In genomic region chr10:93065675-93066543, GRCh38 we compare ENCODE assay signal across 17 cellular contexts. TPM values are rescaled to one million over a fixed set of nuclear protein-coding genes. Genes with fewer than 3 reads are reported as not detected.
DNase-seq lines count a peak whose midpoint lies in the region; ATAC-seq and TF ChIP-seq lines count a peak whose summit lies in the region.
"Had no signal": no experiment of that assay in that cellular context is flagged by ENCODE, and none has a peak within 500 bp of the region (broad histone marks: within the 10 kb centered on the region; RNA-seq: fewer than 3 reads in every experiment).

No MANE protein-coding gene starts in this region.

- no peak overlapping the region for H2BK5ac ChIP-seq in IMR-90 (ENCODE audit: low read depth, low read length, poor library complexity, severe bottlenecking)

- H3K4me3 Mint-ChIP-seq in glutamatergic neuron (ENCODE audit: unreplicated experiment) (peak overlapping the region; percentile 63), progenitor cell of endocrine pancreas (ENCODE audit: low read depth) (peak overlapping the region; percentile 51)
- H3K4me3 Mint-ChIP-seq in naive thymus-derived CD8-positive, alpha-beta T cell, result no peak overlapping the region
- H3K4me3 Mint-ChIP-seq: activated CD4-positive, alpha-beta memory T cell treated with anti-CD3 and anti-CD28 coated beads for 36 hours; central memory CD8-positive, alpha-beta T cell had no signal

- H2BK120ac ChIP-seq in IMR-90 (ENCODE audit: low read depth, low read length), result no peak overlapping the region

- 4% methylated on average over 38 of the region's 81 CpGs; no CpG with 5 or more reads in 1 of the 2 experiments for WGBS in IMR-90 (ENCODE audit: extremely low coverage in 2 of 2, insufficient read length in 1 of 2), 2 experiments

- ATAC-seq in IMR-90 (ENCODE audit: low read depth), result peak; percentile 19
- no peak for ATAC-seq in naive thymus-derived CD8-positive, alpha-beta T cell
- ATAC-seq: esophagus mucosa had no signal

- DNase-seq in NCI-H2227 (lab: John Stamatoyannopoulos, UW; ENCODE audit: unreplicated experiment), result peak; percentile 50
- no peak for DNase-seq in NCI-H2227 treated with DMSO at 0.1 percent for 48 hours (lab: John Stamatoyannopoulos, UW)
- no peak for DNase-seq in IMR-90
- peak; percentile 42 for DNase-seq in glutamatergic neuron
- DNase-seq in progenitor cell of endocrine pancreas (ENCODE audit: low spot score, unreplicated experiment), result no peak
- DNase-seq in effector memory CD4-positive, alpha-beta T cell, result no peak
- DNase-seq in NCI-H1694 (lab: John Stamatoyannopoulos, UW), result no peak
- DNase-seq in naive thymus-derived CD8-positive, alpha-beta T cell, result no peak
- DNase-seq: activated CD4-positive, alpha-beta memory T cell treated with anti-CD3 and anti-CD28 coated beads for 36 hours; KG1; NCI-H2081; spleen; T-helper 9 cell; transverse colon had no signal

- no peak overlapping the region for H3K14ac ChIP-seq in IMR-90 (replicated peaks; ENCODE audit: low read depth, low read length)

- no peak overlapping the region for H4K5ac ChIP-seq in IMR-90 (ENCODE audit: low read depth, low read length)

- in situ Hi-C loops in IMR-90 (cut with MboI; ENCODE audit: low sequenced_read_pairs), result no loop called here

- no TSS peak for BruUV-seq in IMR-90 (replicated peaks; lab: Mats Ljungman, UMichigan)

- no peaks in the 10 kb centered on the region for H3K36me3 Mint-ChIP-seq in glutamatergic neuron (ENCODE audit: unreplicated experiment)
- H3K36me3 Mint-ChIP-seq in progenitor cell of endocrine pancreas (ENCODE audit: insufficient read depth), result peaks cover 13% of the 10 kb centered on the region
- H3K36me3 Mint-ChIP-seq in naive thymus-derived CD8-positive, alpha-beta T cell, result no peaks in the 10 kb centered on the region
- H3K36me3 Mint-ChIP-seq: activated CD4-positive, alpha-beta memory T cell treated with anti-CD3 and anti-CD28 coated beads for 36 hours had no signal

- H2BK20ac ChIP-seq in IMR-90 (ENCODE audit: low read depth, low read length), result no peak overlapping the region

- H3K9me3 ChIP-seq in IMR-90 (ENCODE audit: control insufficient read depth, insufficient read depth, low read length), result no peaks in the 10 kb centered on the region
- H3K9me3 ChIP-seq in effector memory CD4-positive, alpha-beta T cell (ENCODE audit: control insufficient read depth, low read length), result no peaks in the 10 kb centered on the region
- H3K9me3 ChIP-seq: spleen, transverse colon had no signal

- TF ChIP-seq CTCF in IMR-90 (conservative IDR thresholded peaks at IDR 0.05; ENCODE audit: low read depth, low read length), result 0 out of 2 replicates have a peak, but pooled peaks have one; percentile 14
- no peak for TF ChIP-seq CTCF in glutamatergic neuron (IDR thresholded peaks at IDR 0.05; ENCODE audit: partially characterized antibody, unreplicated experiment)
- peak; percentile 40 for TF ChIP-seq CTCF in progenitor cell of endocrine pancreas (IDR thresholded peaks at IDR 0.05; ENCODE audit: unreplicated experiment)

- H3K27ac Mint-ChIP-seq in glutamatergic neuron (ENCODE audit: unreplicated experiment) (no peak overlapping the region), progenitor cell of endocrine pancreas (no peak overlapping the region)
- H3K27ac Mint-ChIP-seq in naive thymus-derived CD8-positive, alpha-beta T cell, result no peak overlapping the region
- H3K27ac Mint-ChIP-seq: activated CD4-positive, alpha-beta memory T cell treated with anti-CD3 and anti-CD28 coated beads for 36 hours had no signal

- H3K9me1 ChIP-seq in IMR-90 (ENCODE audit: insufficient read depth, low read length), result no peaks in the 10 kb centered on the region

- peaks cover 6% of the 10 kb centered on the region; the same call in 1 of the 2 replicates for H3K4me1 ChIP-seq in IMR-90 (ENCODE audit: control insufficient read depth, insufficient read depth, low read length)
- peaks cover 22% of the 10 kb centered on the region for H3K4me1 ChIP-seq in effector memory CD4-positive, alpha-beta T cell (ENCODE audit: control insufficient read depth, insufficient read depth, low read length, poor library complexity, severe bottlenecking)

- H3K9ac ChIP-seq in IMR-90 (ENCODE audit: low read depth, low read length), result no peak overlapping the region

- H4K91ac ChIP-seq in IMR-90 (ENCODE audit: insufficient read depth, low read depth, low read length), result no peak overlapping the region

- no peak overlapping the region for H2AK5ac ChIP-seq in IMR-90 (ENCODE audit: low read depth, low read length)

- H2AFZ ChIP-seq in IMR-90 (replicated peaks; ENCODE audit: low read length, poor library complexity), result peak overlapping the region; percentile 72

- no peak overlapping the region for H3K27ac ChIP-seq in IMR-90 (ENCODE audit: insufficient read depth, low read length)
- H3K27ac ChIP-seq in effector memory CD4-positive, alpha-beta T cell (ENCODE audit: insufficient read depth, low read length, poor library complexity, severe bottlenecking), result no peak overlapping the region
- H3K27ac ChIP-seq: spleen, transverse colon had no signal

- H3K23ac ChIP-seq in IMR-90 (ENCODE audit: low read depth, low read length), result no peak overlapping the region

- no peak overlapping the region for H3K18ac ChIP-seq in IMR-90 (ENCODE audit: low read depth, low read length)

- H3K27me3 Mint-ChIP-seq in glutamatergic neuron (ENCODE audit: unreplicated experiment) (peaks cover 44% of the 10 kb centered on the region), progenitor cell of endocrine pancreas (peaks cover 83% of the 10 kb centered on the region)
- peaks cover 30 to 76% (median 61%) of the 10 kb centered on the region in 5 donors for H3K27me3 Mint-ChIP-seq in naive thymus-derived CD8-positive, alpha-beta T cell

- peak overlapping the region; percentile 13 for H3K4me3 ChIP-seq in IMR-90 (ENCODE audit: insufficient read depth, low read depth, low read length)
- H3K4me3 ChIP-seq in effector memory CD4-positive, alpha-beta T cell (ENCODE audit: insufficient read depth, low read depth, low read length, poor library complexity, severe bottlenecking), result no peak overlapping the region
- H3K4me3 ChIP-seq: transverse colon had no signal

- POLR2A ChIA-PET in IMR-90 (lab: Charles Lee; ENCODE audit: unreplicated experiment), result no interaction called here
- POLR2A ChIA-PET in naive thymus-derived CD8-positive, alpha-beta T cell (lab: Charles Lee), result no interaction called here

- H4K20me1 ChIP-seq in IMR-90 (ENCODE audit: insufficient read depth, low read length), result peaks cover 13% of the 10 kb centered on the region; the same call in 1 of the 2 replicates

- H3K79me1 ChIP-seq in IMR-90 (ENCODE audit: low read depth in 1 of 2, low read length in 2 of 2), result no peaks in the 10 kb centered on the region

- H3K56ac ChIP-seq in IMR-90 (ENCODE audit: extremely low read depth, insufficient read depth, low read length), result no peak overlapping the region

- H3K27me3 ChIP-seq in IMR-90 (ENCODE audit: control insufficient read depth, insufficient read depth, low read length), result peaks cover 98% of the 10 kb centered on the region
- peaks cover 14% of the 10 kb centered on the region for H3K27me3 ChIP-seq in effector memory CD4-positive, alpha-beta T cell (replicated peaks; ENCODE audit: control insufficient read depth, insufficient read depth, low read length, poor library complexity, severe bottlenecking)

- dilution Hi-C loops in IMR-90 (cut with HindIII; ENCODE audit: low sequenced_read_pairs, unreplicated experiment), result no loop called here

- TF ChIP-seq RAD21 in IMR-90 (IDR thresholded peaks at IDR 0.05; ENCODE audit: low read length), result no peak

- H3K4ac ChIP-seq in IMR-90 (ENCODE audit: low read depth, low read length), result no peak overlapping the region

- CTCF ChIA-PET in IMR-90 (lab: Yijun Ruan, JAX), result interaction anchor here (0.5 to 1.3 kb wide), 4 partner anchors 10 to 455 kb away, joined by 3 to 4 read pairs (median 3); no protein-coding TSS in a partner anchor

- H2AK9ac ChIP-seq in IMR-90 (replicated peaks; ENCODE audit: low read depth, low read length, poor library complexity), result no peak overlapping the region

- H3K36me3 ChIP-seq in IMR-90 (ENCODE audit: control insufficient read depth, insufficient read depth, low read length), result no peaks in the 10 kb centered on the region
- no peaks in the 10 kb centered on the region for H3K36me3 ChIP-seq in effector memory CD4-positive, alpha-beta T cell (ENCODE audit: control insufficient read depth, insufficient read depth, low read length)
- H3K36me3 ChIP-seq: spleen, transverse colon had no signal

- no peak for TF ChIP-seq POLR2A in IMR-90 (IDR thresholded peaks at IDR 0.05; ENCODE audit: low read depth, low read length)

- H3K9me3 Mint-ChIP-seq in glutamatergic neuron (ENCODE audit: unreplicated experiment) (peaks cover 21% of the 10 kb centered on the region), progenitor cell of endocrine pancreas (ENCODE audit: low read depth) (no peaks in the 10 kb centered on the region)
- peaks cover 0 to 2% (median 0%) of the 10 kb centered on the region in 9 donors for H3K9me3 Mint-ChIP-seq in naive thymus-derived CD8-positive, alpha-beta T cell
- H3K9me3 Mint-ChIP-seq: activated CD4-positive, alpha-beta memory T cell treated with anti-CD3 and anti-CD28 coated beads for 36 hours; central memory CD8-positive, alpha-beta T cell had no signal

- no peak overlapping the region for H4K8ac ChIP-seq in IMR-90 (ENCODE audit: low read depth in 2 of 2, low read length in 2 of 2)

- intact Hi-C loops in IMR-90 (cut with micrococcal nuclease), result no loop called here

- peak overlapping the region; percentile 33 for H3K4me2 ChIP-seq in IMR-90 (ENCODE audit: low read depth, low read length)

- no peak overlapping the region for H2BK15ac ChIP-seq in IMR-90 (ENCODE audit: low read depth, low read length)

- H3K4me1 Mint-ChIP-seq in glutamatergic neuron (ENCODE audit: low read depth, unreplicated experiment) (peaks cover 12% of the 10 kb centered on the region), progenitor cell of endocrine pancreas (ENCODE audit: low read depth) (peaks cover 11% of the 10 kb centered on the region)
- H3K4me1 Mint-ChIP-seq in naive thymus-derived CD8-positive, alpha-beta T cell, result peaks cover 15 to 28% (median 25%) of the 10 kb centered on the region in 4 donors

RNA-seq across cellular contexts. Expression of gene CYP26C1, which starts 5.3 kb away (rescaled TPM):
- under 0.01 TPM in 1 of 2 replicates, not detected in the other for total RNA-seq in IMR-90 (2012; rRNA removed)
- 0.01 and 0.02 TPM in 2 replicates for polyA plus RNA-seq in IMR-90 (2012; rRNA removed)
- 0.06 and 0.11 TPM in 2 replicates for polyA plus RNA-seq in IMR-90 (2012; cell fraction: cytosol; rRNA removed)
- polyA plus RNA-seq in IMR-90 (2012; cell fraction: nucleus; rRNA removed; ENCODE audit: low replicate concordance), result 0.13 and 0.20 TPM in 2 replicates
- total RNA-seq in glutamatergic neuron (ENCODE audit: unreplicated experiment), result 0.10 TPM
- 0.26 and 0.29 TPM in 2 replicates for total RNA-seq in progenitor cell of endocrine pancreas
- under 1 TPM; 0.33 to 0.44 TPM for total RNA-seq in naive thymus-derived CD8-positive, alpha-beta T cell
- polyA plus RNA-seq in naive thymus-derived CD8-positive, alpha-beta T cell, result not detected
- total RNA-seq: activated CD4-positive, alpha-beta memory T cell treated with anti-CD3 and anti-CD28 coated beads for 36 hours; esophagus mucosa; RPMI7951; transverse colon had no signal

RNA-seq across cellular contexts. Expression of gene CYP26A1, which starts 7.8 kb away (rescaled TPM):
- not detected in 2 replicates for total RNA-seq in IMR-90 (2012; rRNA removed)
- polyA plus RNA-seq in IMR-90 (2012; rRNA removed), result 0.15 TPM in 1 of 2 replicates, not detected in the other
- 0.06 and 0.07 TPM in 2 replicates for polyA plus RNA-seq in IMR-90 (2012; cell fraction: cytosol; rRNA removed)
- 0.37 and 0.38 TPM in 2 replicates for polyA plus RNA-seq in IMR-90 (2012; cell fraction: nucleus; rRNA removed; ENCODE audit: low replicate concordance)
- total RNA-seq in glutamatergic neuron (ENCODE audit: unreplicated experiment), result 4.2 TPM
- 1.8 and 3.4 TPM in 2 replicates for total RNA-seq in progenitor cell of endocrine pancreas
- total RNA-seq in naive thymus-derived CD8-positive, alpha-beta T cell, result not detected
- not detected for polyA plus RNA-seq in naive thymus-derived CD8-positive, alpha-beta T cell
- total RNA-seq: activated CD4-positive, alpha-beta memory T cell treated with anti-CD3 and anti-CD28 coated beads for 36 hours; esophagus mucosa; RPMI7951; transverse colon had no signal

Comparison
In these comparisons a context has a peak if more than half of its experiments do, and no peak if none do; other contexts are left out.
1. DNase-seq: peak in NCI-H2227 (single experiment) and glutamatergic neuron (single experiment); none in NCI-H2227 treated with DMSO at 0.1 percent for 48 hours (single experiment), IMR-90 (single experiment), progenitor cell of endocrine pancreas (single experiment), effector memory CD4-positive, alpha-beta T cell (0 of 3), NCI-H1694 (single experiment) and naive thymus-derived CD8-positive, alpha-beta T cell (0 of 10).
2. H3K4me3 Mint-ChIP-seq: peak in glutamatergic neuron (single experiment) and progenitor cell of endocrine pancreas (single experiment); none in naive thymus-derived CD8-positive, alpha-beta T cell (0 of 10).